ENCODE assay signal across 8 cellular contexts in genomic region chr5:69414885-69415583, GRCh38. TPM values are rescaled to one million over a fixed set of nuclear protein-coding genes. Genes with fewer than 3 reads are reported as not detected.
DNase-seq lines count a peak whose midpoint lies in the region; ATAC-seq and TF ChIP-seq lines count a peak whose summit lies in the region.

A gene with protein sequence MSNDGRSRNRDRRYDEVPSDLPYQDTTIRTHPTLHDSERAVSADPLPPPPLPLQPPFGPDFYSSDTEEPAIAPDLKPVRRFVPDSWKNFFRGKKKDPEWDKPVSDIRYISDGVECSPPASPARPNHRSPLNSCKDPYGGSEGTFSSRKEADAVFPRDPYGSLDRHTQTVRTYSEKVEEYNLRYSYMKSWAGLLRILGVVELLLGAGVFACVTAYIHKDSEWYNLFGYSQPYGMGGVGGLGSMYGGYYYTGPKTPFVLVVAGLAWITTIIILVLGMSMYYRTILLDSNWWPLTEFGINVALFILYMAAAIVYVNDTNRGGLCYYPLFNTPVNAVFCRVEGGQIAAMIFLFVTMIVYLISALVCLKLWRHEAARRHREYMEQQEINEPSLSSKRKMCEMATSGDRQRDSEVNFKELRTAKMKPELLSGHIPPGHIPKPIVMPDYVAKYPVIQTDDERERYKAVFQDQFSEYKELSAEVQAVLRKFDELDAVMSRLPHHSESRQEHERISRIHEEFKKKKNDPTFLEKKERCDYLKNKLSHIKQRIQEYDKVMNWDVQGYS (plus strand): TSS chr5:69415116. CDS start chr5:69419386, 4,270 bp downstream.

- H3K27me3 ChIP-seq in gastroesophageal sphincter (no peaks in the 10 kb centered on the region), thyroid gland (no peaks in the 10 kb centered on the region)

- in situ Hi-C loops in G401 (cut with HindIII; ENCODE audit: low sequenced_read_pairs), result no loop called here

- H3K36me3 ChIP-seq in gastroesophageal sphincter (peaks cover 0 to 52% of the 10 kb centered on the region in 2 donors), thyroid gland (peaks cover 0 to 13% of the 10 kb centered on the region in 2 donors)

- peak within 1 kb of the TSS in 1 of 4 donors; percentile 47 for H3K27ac ChIP-seq in gastroesophageal sphincter
- peak within 1 kb of the TSS; percentile 88 to 99 (median 96) for H3K27ac ChIP-seq in thyroid gland

- peak within 1 kb of the TSS; percentile 46 to 71 for H3K4me3 ChIP-seq in gastroesophageal sphincter
- peak within 1 kb of the TSS; percentile 35 to 67 (median 63) for H3K4me3 ChIP-seq in thyroid gland (replicated peaks in 1 of 3)

- TF ChIP-seq CTCF in gastroesophageal sphincter (IDR thresholded peaks at IDR 0.05) (peak in 2 of 4 experiments; percentile 23 to 28), thyroid gland (IDR thresholded peaks at IDR 0.05) (peak; percentile 46 to 85 (median 60))

- H3K4me1 ChIP-seq in gastroesophageal sphincter (peaks cover 0 to 10% (median 0%) of the 10 kb centered on the region in 3 donors), thyroid gland (peaks cover 11 to 27% of the 10 kb centered on the region in 2 donors)

- WGBS in gastroesophageal sphincter (ENCODE audit: low coverage in 1 of 2), 2 donors, result 38% methylated on average over 2 of the region's 78 CpGs; no CpG with 5 or more reads in 1 of the 2 donors
- 2 to 12% methylated on average over 7 to 29 of the region's 78 CpGs for WGBS in thyroid gland, 2 donors

- ATAC-seq in HG02571 (IDR thresholded peaks at IDR 0.05; ENCODE audit: unreplicated experiment), result peak; percentile 67
- ATAC-seq in gastroesophageal sphincter, result peak; percentile 84
- no peak for ATAC-seq in HG03460 (IDR thresholded peaks at IDR 0.05; ENCODE audit: unreplicated experiment)

- intact Hi-C loops in thyroid gland (cut with DNase I), result loop anchor here (5.0 kb wide), 1 partner anchor 77 kb away; the partner anchor contains the start of gene OCLN

- TF ChIP-seq POLR2A in gastroesophageal sphincter (IDR thresholded peaks at IDR 0.05) (no peak), thyroid gland (IDR thresholded peaks at IDR 0.05) (peak; percentile 81 to 96)

- no peak for TF ChIP-seq EP300 in gastroesophageal sphincter (IDR thresholded peaks at IDR 0.05)

- DNase-seq in G401 (ENCODE audit: low spot score) (peak; percentile 16), NCI-H526 treated with DMSO at 0.1 percent for 48 hours (lab: John Stamatoyannopoulos, UW) (peak; percentile 73), activated gamma-delta T cell treated with Interleukin-2 at 50 U/mL for 16 hours (peak; percentile 14), nucleus accumbens (lab: John Stamatoyannopoulos, UW) (peak in 31 of 56 donors; percentile 1 to 53 (median 10)), thyroid gland (peak; percentile 99)

- H3K9me3 ChIP-seq in gastroesophageal sphincter (no peaks in the 10 kb centered on the region), thyroid gland (no peaks in the 10 kb centered on the region)

RNA-seq across cellular contexts. Expression of the gene that starts here (rescaled TPM):
- not detected in 2 replicates for total RNA-seq in G401 (2014; rRNA removed; shearing (Covaris generic))
- total RNA-seq in gastroesophageal sphincter (1 to 10 TPM in 3 of 4 donors, under 1 TPM in 1; 0.81 to 6.3 (median 1.9) TPM), thyroid gland (100 to 1,000 TPM in 1 of 4 donors, 10 to 100 TPM in 3; 61.8 to 100 (median 81.9) TPM)

Comparison
In these comparisons a context has a peak if more than half of its experiments do, and no peak if none do; other contexts are left out.
1. RNA of the gene that starts here (total RNA-seq): 61.8 to 100 TPM in thyroid gland; 0.81 to 6.3 TPM in gastroesophageal sphincter and not detected in G401; every median in the first group is over 4 times any median in the second.
2. Peak in DNase-seq in G401; RNA of the gene not detected or under 1 TPM.
3. DNase-seq: peak in every context shown above with its lines; median percentile 99 in thyroid gland; 73 in NCI-H526 treated with DMSO at 0.1 percent for 48 hours; 16 in G401; 14 in activated gamma-delta T cell treated with Interleukin-2 at 50 U/mL for 16 hours; 10 in nucleus accumbens.
4. POLR2A ChIP-seq: peak in thyroid gland (2 of 2); none in gastroesophageal sphincter (0 of 2).